In the genomic region with DNA sequence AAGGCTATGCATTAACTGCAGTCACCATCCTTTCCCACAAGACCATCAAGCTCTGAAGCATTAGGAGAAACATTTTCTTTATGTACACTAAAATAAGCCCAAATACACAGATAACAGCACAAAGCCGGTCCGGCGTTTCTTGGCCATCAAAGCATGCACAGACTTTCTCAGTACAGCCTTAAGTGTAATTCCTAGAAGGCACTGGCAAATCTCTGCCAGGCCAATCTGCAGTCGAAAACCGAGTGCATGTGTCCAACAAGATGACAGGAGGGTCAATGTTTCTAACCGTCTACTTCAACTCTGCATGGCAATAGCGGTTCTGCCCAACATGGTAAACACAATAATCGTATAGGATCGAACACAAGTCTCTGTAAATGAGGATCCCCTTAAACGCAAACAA, we compare ENCODE assay signal across 8 cellular contexts. TPM values are rescaled to one million over a fixed set of nuclear protein-coding genes. Genes with fewer than 3 reads are reported as not detected.
DNase-seq lines count a peak whose midpoint lies in the region; ATAC-seq and TF ChIP-seq lines count a peak whose summit lies in the region.

No MANE protein-coding gene starts in this region.

- no peaks in the 10 kb centered on the region for H3K9me3 Mint-ChIP-seq in Calu3 (ENCODE audit: low read depth, unreplicated experiment)

- H3K4me1 ChIP-seq in mucosa of rectum (ENCODE audit: control insufficient read depth in 2 of 2, insufficient read depth in 2 of 2, low read length in 2 of 2) = peaks cover 3 to 16% of the 10 kb centered on the region in 2 donors

- ATAC-seq in HG02571 (IDR thresholded peaks at IDR 0.05; ENCODE audit: unreplicated experiment) = no peak
- no peak for ATAC-seq in GM18909 (IDR thresholded peaks at IDR 0.05; ENCODE audit: poor library complexity, unreplicated experiment)

- H3K27ac ChIP-seq in mucosa of rectum (ENCODE audit: low read depth in 2 of 2, low read length in 2 of 2) = peak overlapping the region; percentile 89 to 91

- no peaks in the 10 kb centered on the region for H3K36me3 ChIP-seq in mucosa of rectum (ENCODE audit: control insufficient read depth in 2 of 2, insufficient read depth in 2 of 2, low read length in 2 of 2)

- H3K36me3 Mint-ChIP-seq in Calu3 (ENCODE audit: insufficient read depth, unreplicated experiment) = peaks cover 30% of the 10 kb centered on the region

- DNase-seq in Calu3 = no peak
- peak; percentile 21 for DNase-seq in NAMALWA (ENCODE audit: low spot score)
- DNase-seq in choroid plexus epithelial cell (ENCODE audit: low read depth) = peak; percentile 16
- DNase-seq in NCI-H345 (lab: John Stamatoyannopoulos, UW) = no peak
- no peak for DNase-seq in UCSD-AML1 (lab: John Stamatoyannopoulos, UW; ENCODE audit: unreplicated experiment)

- no TSS peak for BruUV-seq in Calu3 (replicated peaks; lab: Mats Ljungman, UMichigan)

- peaks cover 13% of the 10 kb centered on the region for H3K4me1 Mint-ChIP-seq in Calu3 (ENCODE audit: low read depth, unreplicated experiment)

- no peaks in the 10 kb centered on the region for H3K9me3 ChIP-seq in mucosa of rectum (ENCODE audit: control insufficient read depth in 2 of 2, low read length in 2 of 2)

- TF ChIP-seq CTCF in Calu3 (IDR thresholded peaks at IDR 0.05; ENCODE audit: unreplicated experiment) (no peak), choroid plexus epithelial cell (conservative IDR thresholded peaks at IDR 0.05; ENCODE audit: low read depth, low read length) (no peak)

- peak overlapping the region; percentile 97 for H3K27ac Mint-ChIP-seq in Calu3 (ENCODE audit: unreplicated experiment)

- H3K27me3 ChIP-seq in mucosa of rectum (ENCODE audit: control insufficient read depth in 2 of 2, insufficient read depth in 2 of 2, low read length in 2 of 2) = no peaks in the 10 kb centered on the region

- H3K9ac ChIP-seq in mucosa of rectum (ENCODE audit: low read depth in 1 of 2, low read length in 2 of 2) = peak overlapping the region; percentile 91

- intact Hi-C loops in Calu3 (cut with micrococcal nuclease; ENCODE audit: unreplicated experiment) = loop anchor here (5.0 kb wide), 1 partner anchor 52 kb away; no protein-coding TSS in a partner anchor

- peak overlapping the region; percentile 89 for H3K4me3 ChIP-seq in choroid plexus epithelial cell (ENCODE audit: low read depth, low read length)
- peak overlapping the region; percentile 93 to 95 for H3K4me3 ChIP-seq in mucosa of rectum (ENCODE audit: low read length in 2 of 2)

- CTCF ChIA-PET in Calu3 (lab: Charles Lee) = interaction anchor here (1.0 kb wide), 1 partner anchor 66 kb away, joined by 4 read pairs; no protein-coding TSS in a partner anchor

- H3K4me3 Mint-ChIP-seq in Calu3 (ENCODE audit: low read depth, unreplicated experiment) = peak overlapping the region; percentile 77

- H3K27me3 Mint-ChIP-seq in Calu3 (ENCODE audit: unreplicated experiment) = no peaks in the 10 kb centered on the region

RNA-seq across cellular contexts. Expression of a gene that starts 1.1 kb away (rescaled TPM):
- total RNA-seq in Calu3 (2022) = 11.8 and 15.1 TPM in 2 replicates

Comparison
In these comparisons a context has a peak if more than half of its experiments do, and no peak if none do; other contexts are left out.
1. DNase-seq: peak in NAMALWA (single experiment) and choroid plexus epithelial cell (single experiment); none in Calu3 (single experiment), NCI-H345 (single experiment) and UCSD-AML1 (single experiment).